Comparison of ENCODE assay signal across 1 cellular context in genomic region chr19:36141039-36141914, GRCh38.
TF ChIP-seq lines count a peak whose summit lies in the region.

No MANE protein-coding gene starts in this region.

TF ChIP-seq in HCT116, 20 proteins besides CTCF, POLR2A, EP300 and RAD21 (continued from another document):
- TF ChIP-seq REST (IDR thresholded peaks at IDR 0.05; ENCODE audit: low read depth) = no peak
- TF ChIP-seq, protein P1, sequence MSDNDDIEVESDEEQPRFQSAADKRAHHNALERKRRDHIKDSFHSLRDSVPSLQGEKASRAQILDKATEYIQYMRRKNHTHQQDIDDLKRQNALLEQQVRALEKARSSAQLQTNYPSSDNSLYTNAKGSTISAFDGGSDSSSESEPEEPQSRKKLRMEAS (IDR thresholded peaks at IDR 0.05) = peak; percentile 46; the same call in 1 of the 2 replicates
- TF ChIP-seq EGR1 (IDR thresholded peaks at IDR 0.05; ENCODE audit: low read depth) = no peak; the same call in 1 of the 2 replicates
- TF ChIP-seq TCF7L2 (IDR thresholded peaks at IDR 0.05; ENCODE audit: borderline replicate concordance, extremely low read depth, insufficient read depth, insufficient read length) = no peak
- peak; percentile 36 for TF ChIP-seq YY1 (IDR thresholded peaks at IDR 0.05; ENCODE audit: extremely low read depth, insufficient replicate concordance, low read depth, low read length)
- no peak for TF ChIP-seq ZNF274 (IDR thresholded peaks at IDR 0.05; ENCODE audit: low read depth, low read length)
TF ChIP-seq in HCT116: peak in this region for 5.
